ENCODE assay signal across 1 cellular context in the genomic region with DNA sequence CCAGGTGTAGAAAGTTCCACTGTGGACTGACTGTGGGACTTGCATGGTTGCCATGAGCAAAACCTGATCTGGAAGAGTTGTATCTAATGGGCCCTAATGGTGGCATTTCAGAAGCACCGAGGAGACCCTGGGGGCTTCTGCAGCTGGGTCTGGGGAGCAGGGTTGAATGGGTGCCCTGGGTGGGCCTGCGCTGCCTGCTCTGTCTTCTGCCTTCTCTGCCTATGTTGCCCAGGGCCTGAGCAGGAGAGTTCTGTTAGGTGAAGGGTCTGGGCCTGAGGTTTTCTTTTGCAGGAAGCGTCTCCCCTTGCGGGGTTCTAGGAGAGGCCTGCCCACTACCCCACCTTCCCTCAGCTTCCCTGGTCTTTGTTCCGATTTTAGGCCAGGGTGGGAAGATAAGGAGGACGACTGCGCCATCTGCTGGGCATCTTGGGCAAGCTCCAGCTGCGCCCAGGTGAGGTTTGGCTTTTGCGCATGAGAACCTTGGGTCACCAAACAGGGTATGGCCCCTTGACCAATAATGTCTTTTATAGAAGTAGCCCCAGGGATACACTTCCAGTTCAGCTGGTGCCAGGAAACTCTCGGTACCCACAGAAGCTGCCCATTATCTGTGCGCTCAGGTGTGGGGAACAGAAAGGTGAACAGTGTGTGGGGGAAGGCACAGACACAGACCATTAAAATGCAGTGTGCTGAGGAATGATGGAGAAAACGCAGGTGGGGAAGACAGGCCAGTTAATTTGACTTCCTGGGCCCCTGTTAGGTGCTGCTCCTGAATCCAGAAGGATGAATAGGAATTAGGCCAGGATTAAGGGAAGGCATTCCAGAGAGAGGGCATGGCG.
TF ChIP-seq lines count a peak whose summit lies in the region.

No MANE protein-coding gene starts in this region.

TF ChIP-seq in WTC11, 78 proteins besides CTCF, POLR2A, EP300 and RAD21 (continued from another document):
- TF ChIP-seq, protein P1, sequence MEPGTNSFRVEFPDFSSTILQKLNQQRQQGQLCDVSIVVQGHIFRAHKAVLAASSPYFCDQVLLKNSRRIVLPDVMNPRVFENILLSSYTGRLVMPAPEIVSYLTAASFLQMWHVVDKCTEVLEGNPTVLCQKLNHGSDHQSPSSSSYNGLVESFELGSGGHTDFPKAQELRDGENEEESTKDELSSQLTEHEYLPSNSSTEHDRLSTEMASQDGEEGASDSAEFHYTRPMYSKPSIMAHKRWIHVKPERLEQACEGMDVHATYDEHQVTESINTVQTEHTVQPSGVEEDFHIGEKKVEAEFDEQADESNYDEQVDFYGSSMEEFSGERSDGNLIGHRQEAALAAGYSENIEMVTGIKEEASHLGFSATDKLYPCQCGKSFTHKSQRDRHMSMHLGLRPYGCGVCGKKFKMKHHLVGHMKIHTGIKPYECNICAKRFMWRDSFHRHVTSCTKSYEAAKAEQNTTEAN (CRISPR knock-in tag; IDR thresholded peaks at IDR 0.05), result no peak
- TF ChIP-seq RORB (CRISPR knock-in tag; IDR thresholded peaks at IDR 0.05), result no peak
- TF ChIP-seq, protein P2, sequence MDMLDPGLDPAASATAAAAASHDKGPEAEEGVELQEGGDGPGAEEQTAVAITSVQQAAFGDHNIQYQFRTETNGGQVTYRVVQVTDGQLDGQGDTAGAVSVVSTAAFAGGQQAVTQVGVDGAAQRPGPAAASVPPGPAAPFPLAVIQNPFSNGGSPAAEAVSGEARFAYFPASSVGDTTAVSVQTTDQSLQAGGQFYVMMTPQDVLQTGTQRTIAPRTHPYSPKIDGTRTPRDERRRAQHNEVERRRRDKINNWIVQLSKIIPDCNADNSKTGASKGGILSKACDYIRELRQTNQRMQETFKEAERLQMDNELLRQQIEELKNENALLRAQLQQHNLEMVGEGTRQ (CRISPR knock-in tag; IDR thresholded peaks at IDR 0.05), result no peak
- TF ChIP-seq RELA (CRISPR knock-in tag; IDR thresholded peaks at IDR 0.05; ENCODE audit: borderline replicate concordance), result no peak
